8 cellular contexts compared by ENCODE assay signal in genomic region chrX:15675490-15675921, GRCh38. TPM values are rescaled to one million over a fixed set of nuclear protein-coding genes. Genes with fewer than 3 reads are reported as not detected.
DNase-seq lines count a peak whose midpoint lies in the region; ATAC-seq, FAIRE-seq and TF ChIP-seq lines count a peak whose summit lies in the region.

No MANE protein-coding gene starts in this region.

- no peak for TF ChIP-seq EP300 in GM12878 (IDR thresholded peaks at IDR 0.05; ENCODE audit: borderline replicate concordance in 1 of 2, control insufficient read depth in 1 of 2, low read depth in 2 of 2, low read length in 2 of 2)

- H2AFZ ChIP-seq in GM12878 (ENCODE audit: control insufficient read depth, low read depth, low read length), result peak overlapping the region; percentile 96

- under 1% methylated on average over 38 of the region's 38 CpGs for WGBS in GM12878 (ENCODE audit: insufficient coverage, insufficient replicate concordance, low lambda C conversion rate, missing lambda C conversion rate)

- RAD21 ChIA-PET in GM12878 (lab: Charles Lee; ENCODE audit: unreplicated experiment), result no interaction called here

- intact Hi-C loops in GM12878 (cut with micrococcal nuclease; ENCODE audit: unreplicated experiment), result loop anchor here (5.0 to 10.0 kb wide), 2 partner anchors 117 to 181 kb away; partner anchors contain the start of genes PIR and ZRSR2

- ATAC-seq in GM18499 (IDR thresholded peaks at IDR 0.05; ENCODE audit: insufficient read depth, unreplicated experiment) (peak; percentile 60), HG02623 (IDR thresholded peaks at IDR 0.05; ENCODE audit: unreplicated experiment) (peak; percentile 53), GM12878 (peak; percentile 78)

- peak overlapping the region; percentile 67; the same call in 1 of the 2 replicates for H3K4me2 ChIP-seq in GM12878 (ENCODE audit: control insufficient read depth, insufficient read depth)

- TF ChIP-seq CTCF in GM12878 (IDR thresholded peaks at IDR 0.05 in 2 of 3, conservative IDR thresholded peaks at IDR 0.05 in 1 of 3; ENCODE audit: control insufficient read depth in 2 of 3, extremely low read depth in 1 of 3, insufficient read depth in 1 of 3, low read depth in 3 of 3, low read length in 3 of 3), result no peak

- TF ChIP-seq POLR2A in GM12878 (IDR thresholded peaks at IDR 0.05; ENCODE audit: low read depth, low read length), result no peak; the same call in 1 of the 2 replicates

- peak overlapping the region; percentile 81 for H3K4me3 ChIP-seq in GM12878

- no peaks in the 10 kb centered on the region for H3K9me3 ChIP-seq in GM12878 (replicated peaks; ENCODE audit: control insufficient read depth, insufficient read depth, low read length)

- FAIRE-seq in GM12878 (lab: Jason Lieb, UNC), result peak; percentile 83

- no peaks in the 10 kb centered on the region for H3K27me3 ChIP-seq in GM12878 (replicated peaks in 1 of 2; ENCODE audit: control insufficient read depth in 2 of 2, insufficient read depth in 2 of 2, low read length in 1 of 2)

- in situ Hi-C loops in GM12878 (cut with MboI), result no loop called here

- no peak for TF ChIP-seq RAD21 in GM12878 (IDR thresholded peaks at IDR 0.05; ENCODE audit: insufficient read depth, low read depth, low read length)

- H3K79me2 ChIP-seq in GM12878 (ENCODE audit: control insufficient read depth, insufficient read depth, low read length), result peaks cover 28% of the 10 kb centered on the region

- POLR2A ChIA-PET in GM12878 (lab: Charles Lee), result interaction anchor here (0.6 to 1.6 kb wide), 3 partner anchors 44 to 116 kb away, joined by 3 to 7 read pairs (median 3); no protein-coding TSS in a partner anchor

- DNase-seq in NCI-H1105 (lab: John Stamatoyannopoulos, UW), result peak; percentile 64
- peak; percentile 55 to 89 (median 76) for DNase-seq in T-helper 2 cell
- no peak for DNase-seq in GM12878 (ENCODE audit: low read depth, low spot score)
- peak; percentile 63 for DNase-seq in iPS-NIHi7 (ENCODE audit: extremely low spot score)
- DNase-seq in stimulated activated CD4-positive, alpha-beta T cell treated with anti-CD3 and anti-CD28 coated beads, Interleukin-12 subunit alpha, Interleukin-12 subunit beta, amount 100 ng/mL, for 24 hours (ENCODE audit: low read depth in 2 of 2), result peak; percentile 72 to 74
- no peak for DNase-seq in EL

- CTCF ChIA-PET in GM12878 (lab: Yijun Ruan, JAX), result no interaction called here

- H3K36me3 ChIP-seq in GM12878 (ENCODE audit: control insufficient read depth in 2 of 2, insufficient read depth in 2 of 2, low read length in 1 of 2), result 0 out of 4 replicates have a peak, but pooled peaks cover 0 to 3% of the 10 kb centered on the region in 2 experiments

- H3K9ac ChIP-seq in GM12878 (ENCODE audit: control insufficient read depth, insufficient read depth, low read length), result peak overlapping the region; percentile 87

- peak overlapping the region; percentile 88 for H3K27ac ChIP-seq in GM12878 (ENCODE audit: control insufficient read depth, insufficient read depth)

- SMC1A ChIA-PET in GM12878 (lab: Charles Lee; ENCODE audit: uncharacterized antibody, unreplicated experiment), result no interaction called here

- BruUV-seq in GM12878 (replicated peaks; lab: Mats Ljungman, UMichigan), result no TSS peak

- H3K4me1 ChIP-seq in GM12878 (ENCODE audit: control insufficient read depth, insufficient read depth, low read length), result peaks cover 20% of the 10 kb centered on the region

- H4K20me1 ChIP-seq in GM12878 (ENCODE audit: control insufficient read depth, insufficient read depth), result no peaks in the 10 kb centered on the region; the same call in 1 of the 2 replicates

TF ChIP-seq in GM12878, 131 proteins besides CTCF, POLR2A, EP300 and RAD21 (continues in another document):
- TF ChIP-seq ZNF687 (IDR thresholded peaks at IDR 0.05) (0 out of 2 replicates have a peak, but pooled peaks have one; percentile 68), MXI1 (IDR thresholded peaks at IDR 0.05; ENCODE audit: low read depth, low read length) (peak; percentile 65; the same call in 1 of the 2 replicates), MAX (IDR thresholded peaks at IDR 0.05; ENCODE audit: low read depth, low read length) (no peak), SIN3A (IDR thresholded peaks at IDR 0.05; ENCODE audit: low read depth, low read length) (0 out of 2 replicates have a peak, but pooled peaks have one; percentile 42), POLR2AphosphoS5 (IDR thresholded peaks at IDR 0.05; ENCODE audit: low read length) (peak; percentile 29; the same call in 1 of the 2 replicates), RUNX3 (IDR thresholded peaks at IDR 0.05; ENCODE audit: low read length) (peak; percentile 37), SMAD5 (IDR thresholded peaks at IDR 0.05; ENCODE audit: low read depth) (no peak), GATAD2B (conservative IDR thresholded peaks at IDR 0.05; ENCODE audit: low read depth) (peak; percentile 36; the same call in 1 of the 2 replicates), SRF (IDR thresholded peaks at IDR 0.05; ENCODE audit: low read depth in 2 of 2, low read length in 2 of 2) (no peak), POU2F2 (IDR thresholded peaks at IDR 0.05; ENCODE audit: borderline replicate concordance, low read depth, low read length) (peak; percentile 10; the same call in 1 of the 3 replicates), PKNOX1 (IDR thresholded peaks at IDR 0.05) (peak; percentile 73), RELA (IDR thresholded peaks at IDR 0.05; ENCODE audit: borderline replicate concordance, partially characterized antibody) (peak; percentile 50), FOXM1 (IDR thresholded peaks at IDR 0.05; ENCODE audit: low read depth, low read length) (no peak)

RNA-seq across cellular contexts. Expression of gene CLTRN, which starts 10.9 kb away (rescaled TPM):
- 0.51 TPM in 1 of 2 replicates, not detected in the other for total RNA-seq in GM12878 (2013; cell fraction: nucleolus; rRNA removed)
- 0.11 and 0.23 TPM in 2 replicates for total RNA-seq in GM12878 (2014; rRNA removed)
- 0.13 and 0.14 TPM in 2 replicates for total RNA-seq in GM12878 (2014; rRNA removed; fragmentation: Illumina TruSeq; extraction: Trizol)
- total RNA-seq in GM12878 (2021), result 0.38 TPM in 1 of 2 replicates, not detected in the other
- 0.33 TPM for polyA plus RNA-seq in GM12878 (2011; ENCODE audit: low read depth)
- 0.75 and 1.3 TPM in 2 replicates for polyA plus RNA-seq in GM12878 (2011; rRNA removed)
- 0.27 and 0.39 TPM in 2 replicates for polyA plus RNA-seq in GM12878 (2011; cell fraction: cytosol; rRNA removed)
- 0.23 and 0.30 TPM in 2 replicates for polyA plus RNA-seq in GM12878 (2011; cell fraction: nucleus; rRNA removed)
- 0.12 and 0.31 TPM in 2 replicates for polyA plus RNA-seq in GM12878 (2012)
- 0.28 and 0.41 TPM in 2 replicates for polyA plus RNA-seq in GM12878 (2014; fragmentation: Illumina TruSeq; extraction: Trizol)
- polyA plus RNA-seq in GM12878 (2014; fragmentation: Nextera tagmentation; extraction: Ambion mirVana), result under 1 TPM; 0.27 to 0.45 TPM
- polyA plus RNA-seq in GM12878 (2014; rRNA removed), result 0.22 TPM in 1 of 2 replicates, not detected in the other
- under 1 TPM in 1 of 2 experiments, not detected in 1; 0.21 TPM for polyA plus RNA-seq in GM12878 (2016; fragmentation: Nextera tagmentation; extraction: Ambion mirVana)
- polyA minus RNA-seq in GM12878 (2011; rRNA and poly(A)+ RNA removed), result 0.29 and 0.57 TPM in 2 replicates
- polyA minus RNA-seq in GM12878 (2011; cell fraction: cytosol; rRNA and poly(A)+ RNA removed), result not detected in 2 replicates
- 0.29 TPM in 1 of 2 replicates, not detected in the other for polyA minus RNA-seq in GM12878 (2011; cell fraction: nucleus; rRNA and poly(A)+ RNA removed)

Comparison
In these comparisons a context has a peak if more than half of its experiments do, and no peak if none do; other contexts are left out.
1. DNase-seq: peak in NCI-H1105 (single experiment), T-helper 2 cell (5 of 5), iPS-NIHi7 (single experiment) and stimulated activated CD4-positive, alpha-beta T cell treated with anti-CD3 and anti-CD28 coated beads, Interleukin-12 subunit alpha, Interleukin-12 subunit beta, amount 100 ng/mL, for 24 hours (2 of 2); none in GM12878 (single experiment) and EL (single experiment).
2. Peak in every context shown above with its lines, with median percentiles within 50 percentile points of each other: ATAC-seq.